ENCODE assay signal across 2 cellular contexts in genomic region chr4:1002631-1003251, GRCh38.
TF ChIP-seq lines count a peak whose summit lies in the region.

No MANE protein-coding gene starts in this region.

TF ChIP-seq in IMR-90, 13 proteins besides CTCF, POLR2A, EP300 and RAD21:
- no peak for TF ChIP-seq CEBPB (IDR thresholded peaks at IDR 0.05; ENCODE audit: low read depth, low read length)
- no peak for TF ChIP-seq MAZ (IDR thresholded peaks at IDR 0.05; ENCODE audit: borderline replicate concordance, low read depth, low read length)
- TF ChIP-seq SMC3 (IDR thresholded peaks at IDR 0.05; ENCODE audit: low read depth, low read length), result no peak

TF ChIP-seq in HepG2, 621 proteins besides CTCF, POLR2A, EP300 and RAD21:
- TF ChIP-seq, protein P1, sequence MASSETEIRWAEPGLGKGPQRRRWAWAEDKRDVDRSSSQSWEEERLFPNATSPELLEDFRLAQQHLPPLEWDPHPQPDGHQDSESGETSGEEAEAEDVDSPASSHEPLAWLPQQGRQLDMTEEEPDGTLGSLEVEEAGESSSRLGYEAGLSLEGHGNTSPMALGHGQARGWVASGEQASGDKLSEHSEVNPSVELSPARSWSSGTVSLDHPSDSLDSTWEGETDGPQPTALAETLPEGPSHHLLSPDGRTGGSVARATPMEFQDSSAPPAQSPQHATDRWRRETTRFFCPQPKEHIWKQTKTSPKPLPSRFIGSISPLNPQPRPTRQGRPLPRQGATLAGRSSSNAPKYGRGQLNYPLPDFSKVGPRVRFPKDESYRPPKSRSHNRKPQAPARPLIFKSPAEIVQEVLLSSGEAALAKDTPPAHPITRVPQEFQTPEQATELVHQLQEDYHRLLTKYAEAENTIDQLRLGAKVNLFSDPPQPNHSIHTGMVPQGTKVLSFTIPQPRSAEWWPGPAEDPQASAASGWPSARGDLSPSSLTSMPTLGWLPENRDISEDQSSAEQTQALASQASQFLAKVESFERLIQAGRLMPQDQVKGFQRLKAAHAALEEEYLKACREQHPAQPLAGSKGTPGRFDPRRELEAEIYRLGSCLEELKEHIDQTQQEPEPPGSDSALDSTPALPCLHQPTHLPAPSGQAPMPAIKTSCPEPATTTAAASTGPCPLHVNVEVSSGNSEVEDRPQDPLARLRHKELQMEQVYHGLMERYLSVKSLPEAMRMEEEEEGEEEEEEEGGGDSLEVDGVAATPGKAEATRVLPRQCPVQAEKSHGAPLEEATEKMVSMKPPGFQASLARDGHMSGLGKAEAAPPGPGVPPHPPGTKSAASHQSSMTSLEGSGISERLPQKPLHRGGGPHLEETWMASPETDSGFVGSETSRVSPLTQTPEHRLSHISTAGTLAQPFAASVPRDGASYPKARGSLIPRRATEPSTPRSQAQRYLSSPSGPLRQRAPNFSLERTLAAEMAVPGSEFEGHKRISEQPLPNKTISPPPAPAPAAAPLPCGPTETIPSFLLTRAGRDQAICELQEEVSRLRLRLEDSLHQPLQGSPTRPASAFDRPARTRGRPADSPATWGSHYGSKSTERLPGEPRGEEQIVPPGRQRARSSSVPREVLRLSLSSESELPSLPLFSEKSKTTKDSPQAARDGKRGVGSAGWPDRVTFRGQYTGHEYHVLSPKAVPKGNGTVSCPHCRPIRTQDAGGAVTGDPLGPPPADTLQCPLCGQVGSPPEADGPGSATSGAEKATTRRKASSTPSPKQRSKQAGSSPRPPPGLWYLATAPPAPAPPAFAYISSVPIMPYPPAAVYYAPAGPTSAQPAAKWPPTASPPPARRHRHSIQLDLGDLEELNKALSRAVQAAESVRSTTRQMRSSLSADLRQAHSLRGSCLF (CRISPR knock-in tag; IDR thresholded peaks at IDR 0.05; ENCODE audit: borderline replicate concordance), result no peak
- TF ChIP-seq ZFP90 (CRISPR knock-in tag; IDR thresholded peaks at IDR 0.05; ENCODE audit: borderline replicate concordance), result no peak
- TF ChIP-seq ADNP (CRISPR knock-in tag; IDR thresholded peaks at IDR 0.05), result no peak
- TF ChIP-seq ATF1 (CRISPR knock-in tag; IDR thresholded peaks at IDR 0.05), result no peak
- no peak for TF ChIP-seq SCMH1 (CRISPR knock-in tag; IDR thresholded peaks at IDR 0.05; ENCODE audit: borderline replicate concordance)
- no peak for TF ChIP-seq DNMT1 (CRISPR knock-in tag; IDR thresholded peaks at IDR 0.05)
- no peak for TF ChIP-seq HNF4A (CRISPR knock-in tag; IDR thresholded peaks at IDR 0.05)
